ENCODE assay signal across 12 cellular contexts in genomic region chr15:99571299-99571698, GRCh38.
"Had no signal": no experiment of that assay in that cellular context is flagged by ENCODE, and none has a peak within 500 bp of the region (broad histone marks: within the 10 kb centered on the region; RNA-seq: fewer than 3 reads in every experiment).

No MANE protein-coding gene starts in this region.

- H3K27ac ChIP-seq: hepatocyte, neural progenitor cell had no signal

- H3K9me3 Mint-ChIP-seq: activated CD4-positive, alpha-beta memory T cell treated with anti-CD3 and anti-CD28 coated beads, Interleukin-2, amount 10 ng/mL, durations not matched to agents 7 days and 5 days; activated naive CD8-positive, alpha-beta T cell treated with anti-CD3 and anti-CD28 coated beads, Interleukin-2, amount 10 ng/mL, durations not matched to agents 7 days and 5 days; naive B cell had no signal

- H3K4me3 ChIP-seq: hepatocyte, neural progenitor cell, sigmoid colon, spleen had no signal

- ATAC-seq: esophagus mucosa, left lobe of liver had no signal

- H3K27me3 Mint-ChIP-seq: activated CD4-positive, alpha-beta memory T cell treated with anti-CD3 and anti-CD28 coated beads, Interleukin-2, amount 10 ng/mL, durations not matched to agents 7 days and 5 days; activated naive CD8-positive, alpha-beta T cell treated with anti-CD3 and anti-CD28 coated beads, Interleukin-2, amount 10 ng/mL, durations not matched to agents 7 days and 5 days; naive B cell had no signal

- H3K9me3 ChIP-seq: sigmoid colon, spleen had no signal

- H3K27me3 ChIP-seq: hepatocyte, neural progenitor cell, sigmoid colon, spleen had no signal

- H3K36me3 ChIP-seq: neural progenitor cell, sigmoid colon had no signal

- H3K27ac Mint-ChIP-seq: activated CD4-positive, alpha-beta memory T cell treated with anti-CD3 and anti-CD28 coated beads, Interleukin-2, amount 10 ng/mL, durations not matched to agents 7 days and 5 days; activated naive CD8-positive, alpha-beta T cell treated with anti-CD3 and anti-CD28 coated beads, Interleukin-2, amount 10 ng/mL, durations not matched to agents 7 days and 5 days; neural progenitor cell had no signal

- H3K4me3 Mint-ChIP-seq: activated CD4-positive, alpha-beta memory T cell treated with anti-CD3 and anti-CD28 coated beads, Interleukin-2, amount 10 ng/mL, durations not matched to agents 7 days and 5 days; activated naive CD8-positive, alpha-beta T cell treated with anti-CD3 and anti-CD28 coated beads, Interleukin-2, amount 10 ng/mL, durations not matched to agents 7 days and 5 days; neural progenitor cell had no signal

- DNase-seq: activated CD4-positive, alpha-beta memory T cell treated with anti-CD3 and anti-CD28 coated beads, Interleukin-2, amount 10 ng/mL, durations not matched to agents 7 days and 5 days; activated CD4-positive, alpha-beta T cell treated with anti-CD3 and anti-CD28 coated beads for 4 hours; activated CD8-positive, alpha-beta memory T cell treated with anti-CD3 and anti-CD28 coated beads, Interleukin-2, amount 50 U/mL, for 4 hours; activated naive CD8-positive, alpha-beta T cell treated with anti-CD3 and anti-CD28 coated beads, Interleukin-2, amount 10 ng/mL, durations not matched to agents 7 days and 5 days; naive B cell; sigmoid colon; spleen; T-helper 9 cell had no signal
